ENCODE assay signal across 1 cellular context in genomic region chr1:153771841-153772593, GRCh38.
TF ChIP-seq lines count a peak whose summit lies in the region.

No MANE protein-coding gene starts in this region.

TF ChIP-seq in HepG2, 621 proteins besides CTCF, POLR2A, EP300 and RAD21 (continued from another document):
- TF ChIP-seq HNRNPL (IDR thresholded peaks at IDR 0.05; ENCODE audit: low read depth, low read length) (0 out of 2 replicates have a peak, but pooled peaks have one; percentile 24), HNRNPLL (IDR thresholded peaks at IDR 0.05; ENCODE audit: low read depth, low read length, poor library complexity, severe bottlenecking) (peak; percentile 15), SP2 (CRISPR knock-in tag; IDR thresholded peaks at IDR 0.05) (no peak), YY1 (IDR thresholded peaks at IDR 0.05; ENCODE audit: insufficient read depth, insufficient replicate concordance, low read depth, low read length) (peak; percentile 17), ZNF841 (CRISPR knock-in tag; IDR thresholded peaks at IDR 0.05; ENCODE audit: borderline replicate concordance) (no peak), MAFG (CRISPR knock-in tag; IDR thresholded peaks at IDR 0.05) (no peak), RXRB (CRISPR knock-in tag; IDR thresholded peaks at IDR 0.05; ENCODE audit: borderline replicate concordance) (no peak), SMC3 (IDR thresholded peaks at IDR 0.05; ENCODE audit: low read length) (no peak), MNT (IDR thresholded peaks at IDR 0.05) (no peak), NR3C1 (CRISPR knock-in tag; IDR thresholded peaks at IDR 0.05) (no peak), ZNF235 (CRISPR knock-in tag; IDR thresholded peaks at IDR 0.05; ENCODE audit: borderline replicate concordance) (no peak), CREBL2 (CRISPR knock-in tag; IDR thresholded peaks at IDR 0.05; ENCODE audit: borderline replicate concordance) (no peak), TBX2 (CRISPR knock-in tag; IDR thresholded peaks at IDR 0.05; ENCODE audit: borderline replicate concordance) (no peak), TAF1 (CRISPR knock-in tag; IDR thresholded peaks at IDR 0.05) (no peak), FOXP1 (IDR thresholded peaks at IDR 0.05) (no peak), FOXP1 (CRISPR knock-in tag; IDR thresholded peaks at IDR 0.05) (no peak), TAF15 (IDR thresholded peaks at IDR 0.05; ENCODE audit: low read depth, low read length, poor library complexity, severe bottlenecking) (no peak), ISX (CRISPR knock-in tag; conservative IDR thresholded peaks at IDR 0.05) (no peak), FOSL2 (CRISPR knock-in tag; IDR thresholded peaks at IDR 0.05) (no peak), ZMYM2 (CRISPR knock-in tag; IDR thresholded peaks at IDR 0.05) (no peak), ZNF451 (CRISPR knock-in tag; IDR thresholded peaks at IDR 0.05) (no peak), ZNF280B (CRISPR knock-in tag; IDR thresholded peaks at IDR 0.05; ENCODE audit: borderline replicate concordance) (0 out of 2 replicates have a peak, but pooled peaks have one; percentile 62), POLR2AphosphoS5 (IDR thresholded peaks at IDR 0.05; ENCODE audit: low read depth, low read length) (no peak), ZNF687 (CRISPR knock-in tag; IDR thresholded peaks at IDR 0.05) (peak; percentile 41; the same call in 1 of the 2 replicates), ZNF740 (CRISPR knock-in tag; IDR thresholded peaks at IDR 0.05) (no peak), HNRNPUL1 (IDR thresholded peaks at IDR 0.05; ENCODE audit: low read depth, low read length) (no peak), ARID4A (CRISPR knock-in tag; IDR thresholded peaks at IDR 0.05; ENCODE audit: borderline replicate concordance) (peak; percentile 33; the same call in 1 of the 2 replicates), ZBTB7A (CRISPR knock-in tag; IDR thresholded peaks at IDR 0.05) (0 out of 2 replicates have a peak, but pooled peaks have one; percentile 76), MAX (IDR thresholded peaks at IDR 0.05) (no peak)
